ENCODE assay signal across 1 cellular context in the genomic region with DNA sequence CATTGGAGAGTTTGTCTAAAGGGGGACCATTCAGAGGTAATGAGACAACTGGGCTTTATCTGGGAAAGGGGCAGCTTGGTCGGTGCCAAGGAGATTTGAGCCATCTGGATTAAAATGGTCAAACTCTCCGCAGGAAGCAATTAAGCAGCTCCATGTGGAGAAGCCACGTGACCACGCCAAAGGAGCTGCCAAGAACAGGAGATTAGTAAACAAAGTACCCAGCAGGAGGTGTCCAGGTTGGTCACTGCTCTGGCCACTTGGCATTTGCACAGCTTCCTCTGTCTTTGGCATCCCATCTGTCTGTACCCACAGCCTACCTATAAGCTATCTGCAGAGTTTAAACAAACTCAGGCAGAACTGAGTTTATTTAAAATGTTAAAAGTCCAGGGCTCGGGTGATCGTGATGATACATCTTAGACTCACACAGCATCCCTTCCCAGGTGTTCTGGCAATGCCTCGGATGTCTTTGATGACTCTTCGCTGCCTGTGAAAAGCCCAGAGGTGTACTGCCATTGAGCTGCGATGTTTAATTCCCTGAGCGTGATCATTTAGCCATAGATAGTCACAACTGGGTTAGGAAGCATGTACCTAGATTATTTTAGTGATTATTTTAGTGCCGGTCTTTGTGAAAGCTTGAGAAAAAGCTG.
TF ChIP-seq lines count a peak whose summit lies in the region.

No MANE protein-coding gene starts in this region.

TF ChIP-seq in Ishikawa, 13 proteins besides CTCF, POLR2A, EP300 and RAD21:
- TF ChIP-seq, protein P1, sequence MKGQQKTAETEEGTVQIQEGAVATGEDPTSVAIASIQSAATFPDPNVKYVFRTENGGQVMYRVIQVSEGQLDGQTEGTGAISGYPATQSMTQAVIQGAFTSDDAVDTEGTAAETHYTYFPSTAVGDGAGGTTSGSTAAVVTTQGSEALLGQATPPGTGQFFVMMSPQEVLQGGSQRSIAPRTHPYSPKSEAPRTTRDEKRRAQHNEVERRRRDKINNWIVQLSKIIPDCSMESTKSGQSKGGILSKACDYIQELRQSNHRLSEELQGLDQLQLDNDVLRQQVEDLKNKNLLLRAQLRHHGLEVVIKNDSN (IDR thresholded peaks at IDR 0.05) = peak; percentile 35; the same call in 1 of the 2 replicates
- no peak for TF ChIP-seq FOXM1 (IDR thresholded peaks at IDR 0.05; ENCODE audit: borderline replicate concordance, low read depth)
